In the genomic region with DNA sequence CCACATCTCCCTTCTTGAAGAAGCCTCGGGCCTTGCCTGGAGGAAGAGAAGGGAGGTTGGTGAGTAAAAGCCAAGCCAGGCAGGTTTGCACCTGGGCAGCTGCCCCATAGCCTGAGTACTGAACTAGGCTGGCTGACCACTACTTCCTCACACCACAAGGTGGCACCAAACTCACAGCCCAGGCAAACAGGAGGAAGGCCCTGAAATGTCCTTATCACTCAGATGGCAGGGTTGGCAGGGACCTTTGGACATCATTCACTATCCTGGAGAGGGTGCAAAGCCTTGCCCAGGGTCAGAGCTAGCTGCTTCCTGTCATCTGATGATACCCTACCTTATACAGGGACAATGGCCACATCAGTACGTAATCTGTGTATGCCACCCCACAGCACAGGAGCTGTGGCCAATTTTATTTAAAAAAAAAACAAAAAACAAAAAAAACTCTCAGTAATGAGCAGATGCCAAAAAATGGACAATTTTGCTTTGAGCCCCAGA, we compare ENCODE assay signal across 9 cellular contexts. TPM values are rescaled to one million over a fixed set of nuclear protein-coding genes. Genes with fewer than 3 reads are reported as not detected.
DNase-seq lines count a peak whose midpoint lies in the region; ATAC-seq and TF ChIP-seq lines count a peak whose summit lies in the region.
"Had no signal": no experiment of that assay in that cellular context is flagged by ENCODE, and none has a peak within 500 bp of the region (broad histone marks: within the 10 kb centered on the region; RNA-seq: fewer than 3 reads in every experiment).

No MANE protein-coding gene starts in this region.

- H3K9me3 ChIP-seq in trophoblast cell (ENCODE audit: insufficient read depth, low read depth, low read length), result peaks cover 2% of the 10 kb centered on the region
- H3K9me3 ChIP-seq: BLaER1 had no signal

- no peak overlapping the region for H3K14ac ChIP-seq in trophoblast cell (ENCODE audit: low read length)

- H3K9ac ChIP-seq in trophoblast cell (ENCODE audit: low read length), result no peak overlapping the region
- H3K9ac ChIP-seq: BLaER1 had no signal

- peaks cover 62% of the 10 kb centered on the region for H3K36me3 Mint-ChIP-seq in activated naive CD4-positive, alpha-beta T cell treated with anti-CD3 and anti-CD28 coated beads, Interleukin-2, amount 10 ng/mL, durations not matched to agents 7 days and 5 days

- H4K8ac ChIP-seq in trophoblast cell (ENCODE audit: low read depth, low read length), result no peak overlapping the region

- H2AK5ac ChIP-seq in trophoblast cell (ENCODE audit: low read length), result no peak overlapping the region

- TF ChIP-seq CTCF in LNCaP clone FGC (IDR thresholded peaks at IDR 0.05; ENCODE audit: control insufficient read depth, extremely low read depth, insufficient read depth), result peak; percentile 97

- H3K4me3 ChIP-seq in LNCaP clone FGC (ENCODE audit: low read depth, low read length) (no peak overlapping the region), trophoblast cell (ENCODE audit: low read depth, low read length) (no peak overlapping the region)
- H3K4me3 ChIP-seq: BLaER1 had no signal

- H2BK5ac ChIP-seq in trophoblast cell (ENCODE audit: low read depth, low read length, poor library complexity), result no peak overlapping the region

- CTCF ChIA-PET in activated naive CD4-positive, alpha-beta T cell treated with anti-CD3 and anti-CD28 coated beads, Interleukin-2, amount 10 ng/mL, durations not matched to agents 7 days and 5 days (lab: Charles Lee), result interaction anchor here (0.8 to 1.8 kb wide), 11 partner anchors 11 to 138 kb away, joined by 3 to 8 read pairs (median 4); no protein-coding TSS in a partner anchor

- peaks cover 4 to 13% of the 10 kb centered on the region in 2 experiments for H3K4me1 ChIP-seq in trophoblast cell (ENCODE audit: control insufficient read depth in 1 of 2, insufficient read depth in 2 of 2, low read length in 2 of 2)

- no peak overlapping the region for H2BK120ac ChIP-seq in trophoblast cell (ENCODE audit: insufficient read depth, low read length, poor library complexity)

- H3K79me1 ChIP-seq in trophoblast cell (ENCODE audit: low read length), result peaks cover 6% of the 10 kb centered on the region

- H2BK12ac ChIP-seq in trophoblast cell (ENCODE audit: low read length), result no peak overlapping the region

- H3K4me2 ChIP-seq in trophoblast cell (ENCODE audit: low read length), result no peak overlapping the region
- H3K4me2 ChIP-seq: BLaER1 had no signal

- H4K91ac ChIP-seq in trophoblast cell (ENCODE audit: low read depth, low read length), result no peak overlapping the region

- H4K12ac ChIP-seq in trophoblast cell (ENCODE audit: low read depth, low read length), result no peak overlapping the region

- peaks cover 20% of the 10 kb centered on the region for H3K4me1 Mint-ChIP-seq in activated naive CD4-positive, alpha-beta T cell treated with anti-CD3 and anti-CD28 coated beads, Interleukin-2, amount 10 ng/mL, durations not matched to agents 7 days and 5 days

- H3K79me2 ChIP-seq in trophoblast cell (ENCODE audit: control insufficient read depth, insufficient read depth, low read length, poor library complexity), result peaks cover 2% of the 10 kb centered on the region

- no peaks in the 10 kb centered on the region for H3K27me3 ChIP-seq in trophoblast cell (ENCODE audit: insufficient read depth, low read length)

- H3K4me3 Mint-ChIP-seq in activated naive CD4-positive, alpha-beta T cell treated with anti-CD3 and anti-CD28 coated beads, Interleukin-2, amount 10 ng/mL, durations not matched to agents 7 days and 5 days, result no peak overlapping the region

- peaks cover 56 to 62% of the 10 kb centered on the region in 2 experiments for H3K36me3 ChIP-seq in trophoblast cell (ENCODE audit: control insufficient read depth in 1 of 2, insufficient read depth in 2 of 2, low read length in 2 of 2)

- no peak overlapping the region for H2AFZ ChIP-seq in trophoblast cell (ENCODE audit: insufficient read depth, low read length, poor library complexity)

- WGBS in trophoblast cell (ENCODE audit: extremely low coverage, insufficient coverage, insufficient read length), result no CpG with 5 or more reads among the region's 2 CpGs

- no peaks in the 10 kb centered on the region for H3K9me3 Mint-ChIP-seq in activated naive CD4-positive, alpha-beta T cell treated with anti-CD3 and anti-CD28 coated beads, Interleukin-2, amount 10 ng/mL, durations not matched to agents 7 days and 5 days

- H3K18ac ChIP-seq in trophoblast cell (ENCODE audit: low read length), result no peak overlapping the region

- H3K27ac ChIP-seq in trophoblast cell (ENCODE audit: low read depth, low read length), result no peak overlapping the region

- DNase-seq in NCI-H1092 treated with DMSO at 0.1 percent for 48 hours (lab: John Stamatoyannopoulos, UW) (peak; percentile 43), NCI-H1092 (lab: John Stamatoyannopoulos, UW) (no peak), LNCaP clone FGC (ENCODE audit: low read depth) (peak; percentile 40), glomerular endothelial cell (ENCODE audit: extremely low read depth, low read depth, low spot score) (peak; percentile 29), trophoblast cell (peak; percentile 89 to 97), ureter (ENCODE audit: low spot score) (peak; percentile 85)
- DNase-seq in activated naive CD4-positive, alpha-beta T cell treated with anti-CD3 and anti-CD28 coated beads, Interleukin-2, amount 10 ng/mL, durations not matched to agents 7 days and 5 days, result peak; percentile 82

- ATAC-seq in SK-N-SH treated with all-trans-retinoic acid at 6 μM for 48 hours, result peak; percentile 54

- H3K27ac Mint-ChIP-seq in activated naive CD4-positive, alpha-beta T cell treated with anti-CD3 and anti-CD28 coated beads, Interleukin-2, amount 10 ng/mL, durations not matched to agents 7 days and 5 days, result peak overlapping the region; percentile 33

- H3K23ac ChIP-seq in trophoblast cell (ENCODE audit: low read length), result no peak overlapping the region

- H3K27me3 Mint-ChIP-seq in activated naive CD4-positive, alpha-beta T cell treated with anti-CD3 and anti-CD28 coated beads, Interleukin-2, amount 10 ng/mL, durations not matched to agents 7 days and 5 days, result peaks cover 44% of the 10 kb centered on the region

- H3K4ac ChIP-seq in trophoblast cell (ENCODE audit: low read depth, low read length), result no peak overlapping the region

TF ChIP-seq in SK-N-SH treated with all-trans-retinoic acid at 6 μM for 48 hours, 23 proteins besides CTCF, POLR2A, EP300 and RAD21:
- TF ChIP-seq OSR1 (CRISPR knock-in tag; IDR thresholded peaks at IDR 0.05) (no peak), ISL1 (CRISPR knock-in tag; IDR thresholded peaks at IDR 0.05) (no peak), ZNF70 (CRISPR knock-in tag; IDR thresholded peaks at IDR 0.05) (no peak), TCF4 (CRISPR knock-in tag; IDR thresholded peaks at IDR 0.05; ENCODE audit: borderline replicate concordance) (no peak), GLIS3 (CRISPR knock-in tag; IDR thresholded peaks at IDR 0.05) (no peak), ZNF565 (CRISPR knock-in tag; conservative IDR thresholded peaks at IDR 0.05; ENCODE audit: low read depth) (no peak), ZFP3 (CRISPR knock-in tag; IDR thresholded peaks at IDR 0.05) (no peak)

RNA-seq across cellular contexts. Expression of a gene that starts 2.2 kb away (rescaled TPM):
- total RNA-seq in glomerular endothelial cell (not detected in 2 replicates), ureter (3.1 TPM)
- polyA plus RNA-seq in trophoblast cell (2013), result 11.9 and 13.4 TPM in 2 replicates

RNA-seq across cellular contexts. Expression of a gene that starts 31.2 kb away (rescaled TPM):
- total RNA-seq in glomerular endothelial cell (849 and 1,181 TPM in 2 replicates), ureter (1,020 TPM)
- 887 and 913 TPM in 2 replicates for polyA plus RNA-seq in trophoblast cell (2013)
